In genomic region chr18:3885209-3885792, GRCh38 we compare ENCODE assay signal across 9 cellular contexts.
DNase-seq lines count a peak whose midpoint lies in the region; ATAC-seq and TF ChIP-seq lines count a peak whose summit lies in the region.
"Had no signal": no experiment of that assay in that cellular context is flagged by ENCODE, and none has a peak within 500 bp of the region (broad histone marks: within the 10 kb centered on the region; RNA-seq: fewer than 3 reads in every experiment).

No MANE protein-coding gene starts in this region.

- H3K27ac ChIP-seq in HCT116 (ENCODE audit: low read depth, low read length) = no peak overlapping the region
- H3K27ac ChIP-seq: VCaP had no signal

- no peak overlapping the region for H3K4me2 ChIP-seq in HCT116 (ENCODE audit: low read length)

- ATAC-seq in HCT116 (peak; percentile 96), esophagus mucosa (no peak), GM21825 (IDR thresholded peaks at IDR 0.05; ENCODE audit: unreplicated experiment) (no peak)

- no TSS peak for BruUV-seq in HCT116 (replicated peaks; lab: Mats Ljungman, UMichigan)

- H3K9me2 ChIP-seq in HCT116 (ENCODE audit: insufficient read depth) = no peaks in the 10 kb centered on the region

- no peak overlapping the region for H2AFZ ChIP-seq in HCT116 (ENCODE audit: low read depth, low read length, poor library complexity, severe bottlenecking)

- no peak overlapping the region for H3K9ac ChIP-seq in HCT116 (ENCODE audit: low read length)

- TF ChIP-seq CTCF in HCT116 (IDR thresholded peaks at IDR 0.05 in 2 of 3, conservative IDR thresholded peaks at IDR 0.05 in 1 of 3; ENCODE audit: borderline replicate concordance in 1 of 3, insufficient read depth in 1 of 3, low read depth in 2 of 3, low read length in 2 of 3) = peak in 2 of 3 experiments; percentile 59 to 74; a peak in 4 of 6 replicates

- RAD21 ChIA-PET in HCT116 (lab: Charles Lee; ENCODE audit: low non-redundant PET in 1 of 2, low total read pairs in 2 of 2, uncharacterized antibody in 2 of 2, unreplicated experiment in 2 of 2) = no interaction called here

- POLR2A ChIA-PET in HCT116 (lab: Charles Lee) = no interaction called here

- peak; percentile 15 for DNase-seq in EH (ENCODE audit: low read depth)
- DNase-seq in HCT116 (ENCODE audit: low read depth, low spot score) = peak; percentile 39
- peak; percentile 68 for DNase-seq in OCI-M1 (lab: John Stamatoyannopoulos, UW)
- peak; percentile 12 for DNase-seq in iPS DF 19.7 (ENCODE audit: low read depth, low spot score)
- DNase-seq in NCI-H1930 (lab: John Stamatoyannopoulos, UW) = no peak
- no peak for DNase-seq in cortex of kidney (lab: John Stamatoyannopoulos, UW)

- H3K27me3 ChIP-seq in HCT116 (ENCODE audit: insufficient read depth, low read length) = peaks cover 4% of the 10 kb centered on the region; the same call in 1 of the 2 replicates

- TF ChIP-seq POLR2A in HCT116 (IDR thresholded peaks at IDR 0.05; ENCODE audit: borderline replicate concordance, extremely low read depth, insufficient read depth, insufficient read length) = no peak

- H3K9me3 ChIP-seq in HCT116 (ENCODE audit: control insufficient read depth in 1 of 2, insufficient read depth in 1 of 2, low read depth in 1 of 2, low read length in 2 of 2) = no peaks in the 10 kb centered on the region

- no peaks in the 10 kb centered on the region for H3K36me3 ChIP-seq in HCT116 (ENCODE audit: control insufficient read depth in 1 of 2, insufficient read depth in 2 of 2, low read length in 2 of 2)

- no peaks in the 10 kb centered on the region for H3K79me2 ChIP-seq in HCT116 (ENCODE audit: insufficient read depth, low read length)

- H3K4me3 ChIP-seq in HCT116 (replicated peaks in 1 of 2; ENCODE audit: low read depth in 1 of 2, low read length in 2 of 2) = no peak overlapping the region

- intact Hi-C loops in HCT116 (cut with micrococcal nuclease) = no loop called here

- CTCF ChIA-PET in HCT116 (lab: Charles Lee) = interaction anchor here (1.2 to 2.4 kb wide), 5 partner anchors 9 to 114 kb away, joined by 3 to 8 read pairs (median 5); no protein-coding TSS in a partner anchor

- TF ChIP-seq RAD21 in HCT116 (IDR thresholded peaks at IDR 0.05; ENCODE audit: low read depth) = no peak

- no peaks in the 10 kb centered on the region for H3K4me1 ChIP-seq in HCT116 (ENCODE audit: control insufficient read depth in 1 of 2, insufficient read depth in 2 of 2, low read length in 2 of 2)

- H4K20me1 ChIP-seq in HCT116 (ENCODE audit: insufficient read depth) = no peaks in the 10 kb centered on the region

TF ChIP-seq in HCT116, 20 proteins besides CTCF, POLR2A, EP300 and RAD21:
- TF ChIP-seq SP1 (IDR thresholded peaks at IDR 0.05; ENCODE audit: low read depth) = no peak
- no peak for TF ChIP-seq EZH2 (IDR thresholded peaks at IDR 0.05)
- TF ChIP-seq ATF3 (IDR thresholded peaks at IDR 0.05) = no peak
- TF ChIP-seq CBX3 (IDR thresholded peaks at IDR 0.05; ENCODE audit: low read depth) = no peak
- no peak for TF ChIP-seq JUND (IDR thresholded peaks at IDR 0.05)
- no peak for TF ChIP-seq EGR1 (IDR thresholded peaks at IDR 0.05; ENCODE audit: low read depth)
- no peak for TF ChIP-seq FOSL1 (IDR thresholded peaks at IDR 0.05; ENCODE audit: low read depth)

Comparison
In these comparisons a context has a peak if more than half of its experiments do, and no peak if none do; other contexts are left out.
1. DNase-seq: peak in EH (single experiment), HCT116 (single experiment), OCI-M1 (single experiment) and iPS DF 19.7 (single experiment); none in NCI-H1930 (0 of 2) and cortex of kidney (single experiment).